In the genomic region with DNA sequence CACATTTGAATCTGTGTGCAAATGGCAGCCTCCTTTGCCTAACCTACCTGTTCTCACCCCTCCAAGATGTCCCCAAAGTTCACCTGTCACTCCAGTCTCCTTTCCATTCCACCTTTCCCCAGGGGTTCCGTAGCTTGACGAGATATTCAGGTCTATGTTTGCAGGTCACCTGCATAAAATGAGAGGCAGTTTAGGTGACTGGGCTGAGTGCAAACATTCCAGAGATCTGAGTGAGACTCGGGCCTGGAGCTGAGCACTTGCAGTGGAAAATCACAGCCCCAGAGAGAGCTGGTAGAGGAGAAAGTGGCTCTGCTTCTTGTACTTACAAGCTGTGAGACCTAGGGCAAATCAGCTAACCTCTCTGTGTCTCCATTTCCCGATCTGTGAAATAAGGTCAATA, we compare ENCODE assay signal across 1 cellular context.
TF ChIP-seq lines count a peak whose summit lies in the region.

No MANE protein-coding gene starts in this region.

TF ChIP-seq in SK-N-SH treated with all-trans-retinoic acid at 6 μM for 48 hours, 23 proteins besides CTCF, POLR2A, EP300 and RAD21 (continued from another document):
- TF ChIP-seq, protein P1, sequence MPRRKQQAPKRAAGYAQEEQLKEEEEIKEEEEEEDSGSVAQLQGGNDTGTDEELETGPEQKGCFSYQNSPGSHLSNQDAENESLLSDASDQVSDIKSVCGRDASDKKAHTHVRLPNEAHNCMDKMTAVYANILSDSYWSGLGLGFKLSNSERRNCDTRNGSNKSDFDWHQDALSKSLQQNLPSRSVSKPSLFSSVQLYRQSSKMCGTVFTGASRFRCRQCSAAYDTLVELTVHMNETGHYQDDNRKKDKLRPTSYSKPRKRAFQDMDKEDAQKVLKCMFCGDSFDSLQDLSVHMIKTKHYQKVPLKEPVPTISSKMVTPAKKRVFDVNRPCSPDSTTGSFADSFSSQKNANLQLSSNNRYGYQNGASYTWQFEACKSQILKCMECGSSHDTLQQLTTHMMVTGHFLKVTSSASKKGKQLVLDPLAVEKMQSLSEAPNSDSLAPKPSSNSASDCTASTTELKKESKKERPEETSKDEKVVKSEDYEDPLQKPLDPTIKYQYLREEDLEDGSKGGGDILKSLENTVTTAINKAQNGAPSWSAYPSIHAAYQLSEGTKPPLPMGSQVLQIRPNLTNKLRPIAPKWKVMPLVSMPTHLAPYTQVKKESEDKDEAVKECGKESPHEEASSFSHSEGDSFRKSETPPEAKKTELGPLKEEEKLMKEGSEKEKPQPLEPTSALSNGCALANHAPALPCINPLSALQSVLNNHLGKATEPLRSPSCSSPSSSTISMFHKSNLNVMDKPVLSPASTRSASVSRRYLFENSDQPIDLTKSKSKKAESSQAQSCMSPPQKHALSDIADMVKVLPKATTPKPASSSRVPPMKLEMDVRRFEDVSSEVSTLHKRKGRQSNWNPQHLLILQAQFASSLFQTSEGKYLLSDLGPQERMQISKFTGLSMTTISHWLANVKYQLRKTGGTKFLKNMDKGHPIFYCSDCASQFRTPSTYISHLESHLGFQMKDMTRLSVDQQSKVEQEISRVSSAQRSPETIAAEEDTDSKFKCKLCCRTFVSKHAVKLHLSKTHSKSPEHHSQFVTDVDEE (CRISPR knock-in tag; IDR thresholded peaks at IDR 0.05): no peak
- TF ChIP-seq ZNF8 (CRISPR knock-in tag; IDR thresholded peaks at IDR 0.05): no peak
- TF ChIP-seq ARNTL (CRISPR knock-in tag; IDR thresholded peaks at IDR 0.05; ENCODE audit: borderline replicate concordance, low read depth): no peak
- TF ChIP-seq, protein P2, sequence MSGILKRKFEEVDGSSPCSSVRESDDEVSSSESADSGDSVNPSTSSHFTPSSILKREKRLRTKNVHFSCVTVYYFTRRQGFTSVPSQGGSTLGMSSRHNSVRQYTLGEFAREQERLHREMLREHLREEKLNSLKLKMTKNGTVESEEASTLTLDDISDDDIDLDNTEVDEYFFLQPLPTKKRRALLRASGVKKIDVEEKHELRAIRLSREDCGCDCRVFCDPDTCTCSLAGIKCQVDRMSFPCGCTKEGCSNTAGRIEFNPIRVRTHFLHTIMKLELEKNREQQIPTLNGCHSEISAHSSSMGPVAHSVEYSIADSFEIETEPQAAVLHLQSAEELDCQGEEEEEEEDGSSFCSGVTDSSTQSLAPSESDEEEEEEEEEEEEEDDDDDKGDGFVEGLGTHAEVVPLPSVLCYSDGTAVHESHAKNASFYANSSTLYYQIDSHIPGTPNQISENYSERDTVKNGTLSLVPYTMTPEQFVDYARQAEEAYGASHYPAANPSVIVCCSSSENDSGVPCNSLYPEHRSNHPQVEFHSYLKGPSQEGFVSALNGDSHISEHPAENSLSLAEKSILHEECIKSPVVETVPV (CRISPR knock-in tag; IDR thresholded peaks at IDR 0.05): no peak
- TF ChIP-seq BACH2 (CRISPR knock-in tag; IDR thresholded peaks at IDR 0.05; ENCODE audit: borderline replicate concordance): no peak
- TF ChIP-seq ZFP3 (CRISPR knock-in tag; IDR thresholded peaks at IDR 0.05): no peak
TF ChIP-seq in SK-N-SH treated with all-trans-retinoic acid at 6 μM for 48 hours: peak in this region for 0.
